In genomic region chrX:43003204-43003565, GRCh38 we compare ENCODE assay signal across 14 cellular contexts.
DNase-seq lines count a peak whose midpoint lies in the region; ATAC-seq lines count a peak whose summit lies in the region.
"Had no signal": no experiment of that assay in that cellular context is flagged by ENCODE, and none has a peak within 500 bp of the region (broad histone marks: within the 10 kb centered on the region; RNA-seq: fewer than 3 reads in every experiment).

No MANE protein-coding gene starts in this region.

- DNase-seq in HK-2 (ENCODE audit: unreplicated experiment) (no peak), NCI-H128 (lab: John Stamatoyannopoulos, UW; ENCODE audit: unreplicated experiment) (no peak), pons (ENCODE audit: low spot score) (no peak)
- DNase-seq in stimulated activated CD4-positive, alpha-beta T cell treated with anti-CD3 and anti-CD28 coated beads, Interleukin-4, amount 100 ng/mL, for 4 hours: no peak
- DNase-seq: activated CD4-positive, alpha-beta T cell treated with anti-CD3 and anti-CD28 coated beads for 36 hours; activated T-cell treated with anti-CD3 and anti-CD28 coated beads, Interleukin-2, amount 50 U/mL, for 4 hours; amniotic stem cell; NCI-H1092 treated with DMSO at 0.1 percent for 48 hours; NCI-H345; nucleus accumbens had no signal

- ATAC-seq in GM19351 (IDR thresholded peaks at IDR 0.05; ENCODE audit: unreplicated experiment) (peak; percentile 45), HG02610 (IDR thresholded peaks at IDR 0.05; ENCODE audit: unreplicated experiment) (peak; percentile 18), HG03196 (IDR thresholded peaks at IDR 0.05; ENCODE audit: unreplicated experiment) (peak; percentile 13)
- ATAC-seq: activated CD4-positive, alpha-beta T cell treated with anti-CD3 and anti-CD28 coated beads for 36 hours; activated T-cell treated with anti-CD3 and anti-CD28 coated beads, Interleukin-2, amount 50 U/mL, for 4 hours; Panc1 had no signal
